In genomic region chr17:7144203-7144602, GRCh38 we compare ENCODE assay signal across 2 cellular contexts.
TF ChIP-seq lines count a peak whose summit lies in the region.

No MANE protein-coding gene starts in this region.

TF ChIP-seq in GM23338, 12 proteins besides CTCF, POLR2A, EP300 and RAD21 (continued from another document):
- TF ChIP-seq STAT1 (IDR thresholded peaks at IDR 0.05; ENCODE audit: unreplicated experiment): no peak
- TF ChIP-seq ETS1 (IDR thresholded peaks at IDR 0.05): no peak
- TF ChIP-seq EZH2 (IDR thresholded peaks at IDR 0.05; ENCODE audit: low read depth, unreplicated experiment): no peak
- TF ChIP-seq POLR2AphosphoS5 (IDR thresholded peaks at IDR 0.05; ENCODE audit: low read depth): no peak
- no peak for TF ChIP-seq ZNF114 (CRISPR knock-in tag; IDR thresholded peaks at IDR 0.05)
- TF ChIP-seq NANOG (IDR thresholded peaks at IDR 0.05; ENCODE audit: borderline replicate concordance): no peak
- no peak for TF ChIP-seq ZNF331 (CRISPR knock-in tag; IDR thresholded peaks at IDR 0.05; ENCODE audit: low read depth)
- no peak for TF ChIP-seq CREB1 (CRISPR knock-in tag; IDR thresholded peaks at IDR 0.05; ENCODE audit: low read depth)
- TF ChIP-seq, protein P1, sequence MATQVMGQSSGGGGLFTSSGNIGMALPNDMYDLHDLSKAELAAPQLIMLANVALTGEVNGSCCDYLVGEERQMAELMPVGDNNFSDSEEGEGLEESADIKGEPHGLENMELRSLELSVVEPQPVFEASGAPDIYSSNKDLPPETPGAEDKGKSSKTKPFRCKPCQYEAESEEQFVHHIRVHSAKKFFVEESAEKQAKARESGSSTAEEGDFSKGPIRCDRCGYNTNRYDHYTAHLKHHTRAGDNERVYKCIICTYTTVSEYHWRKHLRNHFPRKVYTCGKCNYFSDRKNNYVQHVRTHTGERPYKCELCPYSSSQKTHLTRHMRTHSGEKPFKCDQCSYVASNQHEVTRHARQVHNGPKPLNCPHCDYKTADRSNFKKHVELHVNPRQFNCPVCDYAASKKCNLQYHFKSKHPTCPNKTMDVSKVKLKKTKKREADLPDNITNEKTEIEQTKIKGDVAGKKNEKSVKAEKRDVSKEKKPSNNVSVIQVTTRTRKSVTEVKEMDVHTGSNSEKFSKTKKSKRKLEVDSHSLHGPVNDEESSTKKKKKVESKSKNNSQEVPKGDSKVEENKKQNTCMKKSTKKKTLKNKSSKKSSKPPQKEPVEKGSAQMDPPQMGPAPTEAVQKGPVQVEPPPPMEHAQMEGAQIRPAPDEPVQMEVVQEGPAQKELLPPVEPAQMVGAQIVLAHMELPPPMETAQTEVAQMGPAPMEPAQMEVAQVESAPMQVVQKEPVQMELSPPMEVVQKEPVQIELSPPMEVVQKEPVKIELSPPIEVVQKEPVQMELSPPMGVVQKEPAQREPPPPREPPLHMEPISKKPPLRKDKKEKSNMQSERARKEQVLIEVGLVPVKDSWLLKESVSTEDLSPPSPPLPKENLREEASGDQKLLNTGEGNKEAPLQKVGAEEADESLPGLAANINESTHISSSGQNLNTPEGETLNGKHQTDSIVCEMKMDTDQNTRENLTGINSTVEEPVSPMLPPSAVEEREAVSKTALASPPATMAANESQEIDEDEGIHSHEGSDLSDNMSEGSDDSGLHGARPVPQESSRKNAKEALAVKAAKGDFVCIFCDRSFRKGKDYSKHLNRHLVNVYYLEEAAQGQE (IDR thresholded peaks at IDR 0.05; ENCODE audit: unreplicated experiment): no peak
- TF ChIP-seq ZNF462 (CRISPR knock-in tag; IDR thresholded peaks at IDR 0.05): no peak
TF ChIP-seq in GM23338: peak in this region for 0.

TF ChIP-seq in K562, 482 proteins besides CTCF, POLR2A, EP300 and RAD21 (continued from another document):
- no peak for TF ChIP-seq JUN (IDR thresholded peaks at IDR 0.05; ENCODE audit: borderline replicate concordance, low read depth, low read length)
- TF ChIP-seq JUN (CRISPR knock-in tag; IDR thresholded peaks at IDR 0.05; ENCODE audit: borderline replicate concordance): no peak
- no peak for TF ChIP-seq ILK (tag; IDR thresholded peaks at IDR 0.05; ENCODE audit: borderline replicate concordance, low read depth)
- no peak for TF ChIP-seq BRF1 (IDR thresholded peaks at IDR 0.05; ENCODE audit: borderline replicate concordance, extremely low read depth, insufficient read length)
- TF ChIP-seq HDGF (IDR thresholded peaks at IDR 0.05): no peak
- TF ChIP-seq TCFL5 (CRISPR knock-in tag; conservative IDR thresholded peaks at IDR 0.05): no peak
